Comparison of ENCODE assay signal across 19 cellular contexts in the genomic region with DNA sequence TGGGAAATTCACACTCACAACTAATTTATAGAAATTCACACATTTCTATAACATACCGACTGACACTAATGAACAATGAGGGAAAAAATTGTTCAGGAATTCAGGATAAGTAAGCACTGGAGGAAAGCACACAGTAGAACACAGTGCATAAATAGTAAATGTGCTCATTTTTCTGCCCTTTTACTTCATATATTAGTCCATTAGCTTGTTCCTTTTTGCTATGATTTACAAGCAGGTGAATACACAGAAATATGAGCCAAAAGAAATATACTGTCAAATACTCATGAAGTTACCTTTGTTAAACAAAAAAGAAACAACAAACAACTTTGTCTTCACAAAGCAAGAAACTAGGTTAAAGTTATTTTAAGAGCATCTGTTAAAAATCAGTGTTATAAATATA. TPM values are rescaled to one million over a fixed set of nuclear protein-coding genes. Genes with fewer than 3 reads are reported as not detected.
A peak's percentile ranks its signal among the peaks of the same experiment; 100 is the strongest.
DNase-seq lines count a peak whose midpoint lies in the region; ATAC-seq, FAIRE-seq and TF ChIP-seq lines count a peak whose summit lies in the region.
"Had no signal": no experiment of that assay in that cellular context is flagged by ENCODE, and none has a peak within 500 bp of the region (broad histone marks: within the 10 kb centered on the region; RNA-seq: fewer than 3 reads in every experiment).

No MANE protein-coding gene starts in this region.

- no peaks in the 10 kb centered on the region for H3K9me3 ChIP-seq in HepG2 (ENCODE audit: low read length)
- H3K9me3 ChIP-seq in right lobe of liver, result no peaks in the 10 kb centered on the region
- no peaks in the 10 kb centered on the region for H3K9me3 ChIP-seq in PC-3 (ENCODE audit: low read length)
- H3K9me3 ChIP-seq in smooth muscle cell (replicated peaks; ENCODE audit: low read depth), result no peaks in the 10 kb centered on the region
- H3K9me3 ChIP-seq: SJSA1 had no signal

- 48% methylated on average over 1 of the region's 1 CpG for WGBS in HepG2 (ENCODE audit: low lambda C conversion rate)
- 53% methylated on average over 1 of the region's 1 CpG for WGBS in right lobe of liver (ENCODE audit: insufficient coverage, low coverage, low lambda C conversion rate, missing lambda C conversion rate)
- WGBS in smooth muscle cell (ENCODE audit: low lambda C conversion rate), result 95% methylated on average over 1 of the region's 1 CpG

- peaks cover 77% of the 10 kb centered on the region for H3K4me1 Mint-ChIP-seq in mesothelial cell of epicardium
- peaks cover 55% of the 10 kb centered on the region for H3K4me1 Mint-ChIP-seq in activated CD4-positive, alpha-beta T cell treated with anti-CD3 and anti-CD28 coated beads, Interleukin-2, amount 10 ng/mL, durations not matched to agents 24 days and 14 days

- peak overlapping the region; percentile 61 for H3K27ac Mint-ChIP-seq in mesothelial cell of epicardium
- no peak overlapping the region for H3K27ac Mint-ChIP-seq in activated CD4-positive, alpha-beta T cell treated with anti-CD3 and anti-CD28 coated beads, Interleukin-2, amount 10 ng/mL, durations not matched to agents 24 days and 14 days

- H3K4me1 ChIP-seq in HepG2 (ENCODE audit: insufficient read depth, low read length) (peaks cover 85% of the 10 kb centered on the region), right lobe of liver (peaks cover 0 to 69% (median 18%) of the 10 kb centered on the region in 4 donors), PC-3 (ENCODE audit: insufficient read depth, low read length) (peaks cover 75% of the 10 kb centered on the region), smooth muscle cell (ENCODE audit: low read depth) (peaks cover 42% of the 10 kb centered on the region)

- in situ Hi-C loops in HepG2 (cut with HindIII; ENCODE audit: extremely low pct_ligation_motif_present, low pct_unique_long_range_greater_than_20kb), result no loop called here
- in situ Hi-C loops in GM13976 (cut with MboI; ENCODE audit: low sequenced_read_pairs, unreplicated experiment), result loop anchor here (10.0 kb wide), 1 partner anchor 179 kb away; no protein-coding TSS in a partner anchor

- H3F3A ChIP-seq in PC-3 (ENCODE audit: low read length, unreplicated experiment) (no peaks in the 10 kb centered on the region), smooth muscle cell (ENCODE audit: low read depth) (no peaks in the 10 kb centered on the region)

- intact Hi-C loops in HepG2 (cut with micrococcal nuclease; ENCODE audit: unreplicated experiment) (no loop called here), right lobe of liver (cut with DNase I) (no loop called here), PC-3 (cut with micrococcal nuclease) (loop anchor here (2.0 to 10.0 kb wide), 4 partner anchors 96 to 681 kb away; no protein-coding TSS in a partner anchor)
- intact Hi-C loops in activated CD4-positive, alpha-beta T cell treated with anti-CD3 and anti-CD28 coated beads, Interleukin-2, amount 10 ng/mL, durations not matched to agents 24 days and 14 days (cut with micrococcal nuclease), result no loop called here

- no peak overlapping the region for H3K27ac ChIP-seq in HepG2 (ENCODE audit: extremely low read length, insufficient read depth, low read length)
- no peak overlapping the region for H3K27ac ChIP-seq in right lobe of liver
- peak overlapping the region; percentile 36 for H3K27ac ChIP-seq in PC-3 (ENCODE audit: low read length)
- H3K27ac ChIP-seq in smooth muscle cell (ENCODE audit: low read depth), result no peak overlapping the region
- H3K27ac ChIP-seq: SJSA1 had no signal

- H3K79me2 ChIP-seq in HepG2 (ENCODE audit: insufficient read depth, low read length) (peaks cover 100% of the 10 kb centered on the region), PC-3 (ENCODE audit: low read length) (peaks cover 100% of the 10 kb centered on the region), smooth muscle cell (ENCODE audit: low read depth) (peaks cover 100% of the 10 kb centered on the region)

- no peak for DNase-seq in HepG2 (ENCODE audit: low spot score)
- no peak for DNase-seq in right lobe of liver
- peak; percentile 37 for DNase-seq in PC-3
- DNase-seq in mesothelial cell of epicardium (ENCODE audit: low spot score in 2 of 2, unreplicated experiment in 2 of 2), result no peak
- DNase-seq in smooth muscle cell (lab: John Stamatoyannopoulos, UW; ENCODE audit: unreplicated experiment), result no peak
- DNase-seq in GM13976 (ENCODE audit: low spot score), result no peak
- DNase-seq in activated CD4-positive, alpha-beta T cell treated with anti-CD3 and anti-CD28 coated beads, Interleukin-2, amount 10 ng/mL, durations not matched to agents 24 days and 14 days, result no peak
- DNase-seq: ACHN; CD8-positive, alpha-beta memory T cell; DMS 273 treated with DMSO at 0.1 percent for 48 hours; EL; NCI-H1048; NCI-H146; NCI-H2227 treated with DMSO at 0.1 percent for 48 hours; NCI-H526; NK-92 treated with Interleukin-12 subunit alpha and Interleukin-12 subunit beta, amount 100 ng/mL, for 24 hours; OCI-M1 had no signal

- TF ChIP-seq POLR2A in HepG2 (IDR thresholded peaks at IDR 0.05; ENCODE audit: insufficient read depth in 1 of 2, low read depth in 2 of 2, low read length in 2 of 2), result no peak
- TF ChIP-seq POLR2A in right lobe of liver (IDR thresholded peaks at IDR 0.05), result no peak

- H3K9me3 Mint-ChIP-seq in mesothelial cell of epicardium, result no peaks in the 10 kb centered on the region
- no peaks in the 10 kb centered on the region for H3K9me3 Mint-ChIP-seq in activated CD4-positive, alpha-beta T cell treated with anti-CD3 and anti-CD28 coated beads, Interleukin-2, amount 10 ng/mL, durations not matched to agents 24 days and 14 days
- H3K9me3 Mint-ChIP-seq: CD8-positive, alpha-beta memory T cell had no signal

- H3K36me3 ChIP-seq in HepG2 (replicated peaks in 1 of 2; ENCODE audit: control insufficient read depth in 1 of 2, insufficient read depth in 2 of 2, low read length in 2 of 2), result no peaks in the 10 kb centered on the region; a peak in 1 of 5 replicates
- H3K36me3 ChIP-seq in right lobe of liver, result no peaks in the 10 kb centered on the region
- no peaks in the 10 kb centered on the region for H3K36me3 ChIP-seq in PC-3 (ENCODE audit: low read depth, low read length)
- no peaks in the 10 kb centered on the region for H3K36me3 ChIP-seq in smooth muscle cell (ENCODE audit: low read depth)
- H3K36me3 ChIP-seq: SJSA1 had no signal

- ATAC-seq in HepG2 (no peak), right lobe of liver (no peak), PC-3 (peak; percentile 53)

- TF ChIP-seq CTCF in HepG2 (CRISPR knock-in tag; IDR thresholded peaks at IDR 0.05) (no peak), right lobe of liver (IDR thresholded peaks at IDR 0.05) (no peak), PC-3 (conservative IDR thresholded peaks at IDR 0.05; ENCODE audit: low read depth, low read length) (no peak), mesothelial cell of epicardium (IDR thresholded peaks at IDR 0.05; ENCODE audit: unreplicated experiment) (no peak), smooth muscle cell (IDR thresholded peaks at IDR 0.05; ENCODE audit: borderline replicate concordance, insufficient read depth, poor library complexity, severe bottlenecking) (no peak), GM13976 (IDR thresholded peaks at IDR 0.05; ENCODE audit: borderline replicate concordance, control extremely low read depth, extremely low read depth, insufficient read depth, missing control alignments) (no peak)

- no peak overlapping the region for H3K4me3 Mint-ChIP-seq in mesothelial cell of epicardium
- H3K4me3 Mint-ChIP-seq in activated CD4-positive, alpha-beta T cell treated with anti-CD3 and anti-CD28 coated beads, Interleukin-2, amount 10 ng/mL, durations not matched to agents 24 days and 14 days, result no peak overlapping the region

- H3K27me3 Mint-ChIP-seq in mesothelial cell of epicardium (ENCODE audit: low read depth), result no peaks in the 10 kb centered on the region
- no peaks in the 10 kb centered on the region for H3K27me3 Mint-ChIP-seq in activated CD4-positive, alpha-beta T cell treated with anti-CD3 and anti-CD28 coated beads, Interleukin-2, amount 10 ng/mL, durations not matched to agents 24 days and 14 days
- H3K27me3 Mint-ChIP-seq: CD8-positive, alpha-beta memory T cell had no signal

- no peak for TF ChIP-seq EP300 in HepG2 (IDR thresholded peaks at IDR 0.05; ENCODE audit: low read depth in 2 of 2, low read length in 2 of 2)
- TF ChIP-seq EP300 in HepG2 (CRISPR knock-in tag; IDR thresholded peaks at IDR 0.05; ENCODE audit: borderline replicate concordance), result no peak

- no TSS peak for BruUV-seq in HepG2 (replicated peaks; lab: Mats Ljungman, UMichigan)
- BruUV-seq in PC-3 (replicated peaks; lab: Mats Ljungman, UMichigan), result no TSS peak

- H3K27me3 ChIP-seq in HepG2 (ENCODE audit: control insufficient read depth in 1 of 2, insufficient read depth in 2 of 2, low read length in 2 of 2) (no peaks in the 10 kb centered on the region; a peak in 1 of 5 replicates), right lobe of liver (no peaks in the 10 kb centered on the region), PC-3 (ENCODE audit: low read length) (no peaks in the 10 kb centered on the region), smooth muscle cell (ENCODE audit: low read depth) (no peaks in the 10 kb centered on the region)
- H3K27me3 ChIP-seq: SJSA1 had no signal

- no peak for TF ChIP-seq RAD21 in HepG2 (CRISPR knock-in tag; IDR thresholded peaks at IDR 0.05)

- CTCF ChIA-PET in HepG2 (lab: Yijun Ruan, JAX; ENCODE audit: low intra/inter-chr PET ratio, low total read pairs) (no interaction called here), PC-3 (lab: Charles Lee) (interaction anchor here (0.5 to 1.0 kb wide), 3 partner anchors 189 to 500 kb away, joined by 3 to 8 read pairs (median 4); no protein-coding TSS in a partner anchor)

- 0 out of 2 replicates have a peak overlapping the region, but pooled peaks have one; percentile 3 for H3K4me2 ChIP-seq in HepG2 (ENCODE audit: low read depth, low read length)
- H3K4me2 ChIP-seq in PC-3 (ENCODE audit: low read length), result peak overlapping the region; percentile 83
- no peak overlapping the region for H3K4me2 ChIP-seq in smooth muscle cell

- FAIRE-seq in HepG2 (lab: Jason Lieb, UNC), result no peak
- FAIRE-seq: HTR-8/SVneo had no signal

- POLR2A ChIA-PET in HepG2 (lab: Yijun Ruan, JAX), result interaction anchor here (2.6 kb wide), 1 partner anchor 12 kb away, joined by 11 read pairs; the partner anchor contains the start of gene NRIP1
- POLR2A ChIA-PET in PC-3 (lab: Charles Lee; ENCODE audit: unreplicated experiment), result interaction anchor here (0.7 kb wide), 1 partner anchor 447 kb away, joined by 5 read pairs; no protein-coding TSS in a partner anchor

- no peak overlapping the region for H3K9ac ChIP-seq in HepG2 (ENCODE audit: insufficient read depth, low read depth, low read length)
- peak overlapping the region; percentile 39; the same call in 1 of the 2 replicates for H3K9ac ChIP-seq in PC-3 (ENCODE audit: low read length)
- no peak overlapping the region for H3K9ac ChIP-seq in smooth muscle cell (ENCODE audit: low read depth)

- H2AFZ ChIP-seq in HepG2 (ENCODE audit: low read length) (no peak overlapping the region), PC-3 (ENCODE audit: low read length) (no peak overlapping the region), smooth muscle cell (ENCODE audit: low read depth) (no peak overlapping the region)

- no peak overlapping the region for H3K4me3 ChIP-seq in HepG2 (replicated peaks in 1 of 3; ENCODE audit: insufficient read depth in 1 of 3, low read depth in 2 of 3, low read length in 3 of 3)
- H3K4me3 ChIP-seq in right lobe of liver, result no peak overlapping the region
- H3K4me3 ChIP-seq in PC-3 (ENCODE audit: low read length), result peak overlapping the region; percentile 59
- H3K4me3 ChIP-seq in smooth muscle cell, result no peak overlapping the region
- H3K4me3 ChIP-seq: SJSA1 had no signal

- no peaks in the 10 kb centered on the region for H3K9me2 ChIP-seq in PC-3 (replicated peaks; ENCODE audit: low read length)

- peaks cover 100% of the 10 kb centered on the region for H4K20me1 ChIP-seq in HepG2 (ENCODE audit: insufficient read depth, low read length)
- peaks cover 78% of the 10 kb centered on the region for H4K20me1 ChIP-seq in PC-3 (ENCODE audit: low read length)
- H4K20me1 ChIP-seq in smooth muscle cell (ENCODE audit: low read depth), result peaks cover 100% of the 10 kb centered on the region

- H3K36me3 Mint-ChIP-seq in mesothelial cell of epicardium, result no peaks in the 10 kb centered on the region
- no peaks in the 10 kb centered on the region for H3K36me3 Mint-ChIP-seq in activated CD4-positive, alpha-beta T cell treated with anti-CD3 and anti-CD28 coated beads, Interleukin-2, amount 10 ng/mL, durations not matched to agents 24 days and 14 days (ENCODE audit: low read depth)
- H3K36me3 Mint-ChIP-seq: CD8-positive, alpha-beta memory T cell had no signal

RNA-seq across cellular contexts. Expression of gene NRIP1, which starts 11.3 kb away (rescaled TPM):
- total RNA-seq in HepG2 (2016; rRNA removed; fragmentation: Illumina TruSeq; extraction: Trizol) (69.0 and 99.0 TPM in 2 replicates), right lobe of liver (10 to 100 TPM; 15.4 to 34.0 (median 21.5) TPM), PC-3 (2014; rRNA removed) (68.0 and 69.2 TPM in 2 replicates), mesothelial cell of epicardium (86.4 to 104 TPM (median 92.8 TPM) in 3 replicates), smooth muscle cell (26.0 and 27.9 TPM in 2 replicates)
- 27.6 and 36.4 TPM in 2 replicates for total RNA-seq in HepG2 (2016; cell fraction: cytosol; rRNA removed; fragmentation: Illumina TruSeq; extraction: Trizol; ENCODE audit: low read depth)
- total RNA-seq in HepG2 (2016; cell fraction: insoluble cytoplasmic fraction; rRNA removed; fragmentation: Illumina TruSeq; extraction: Trizol), result 66.8 and 94.5 TPM in 2 replicates
- total RNA-seq in HepG2 (2016; cell fraction: membrane; rRNA removed; fragmentation: Illumina TruSeq; extraction: Trizol), result 25.1 and 28.0 TPM in 2 replicates
- total RNA-seq in HepG2 (2016; cell fraction: nucleus; rRNA removed; fragmentation: Illumina TruSeq; extraction: Trizol), result 94.9 and 106 TPM in 2 replicates
- polyA plus RNA-seq in HepG2 (2011; rRNA removed) (18.1 and 21.0 TPM in 2 replicates), smooth muscle cell (5.1 and 11.0 TPM in 2 replicates)
- polyA plus RNA-seq in HepG2 (2011; cell fraction: cytosol; rRNA removed), result 7.6 and 13.3 TPM in 2 replicates
- 13.9 and 17.0 TPM in 2 replicates for polyA plus RNA-seq in HepG2 (2011; cell fraction: nucleus; rRNA removed)
- 28.1 and 32.1 TPM in 2 replicates for polyA plus RNA-seq in HepG2 (2012)
- polyA plus RNA-seq in HepG2 (2016; cell fraction: cytosol; fragmentation: Illumina TruSeq; extraction: Trizol; ENCODE audit: low read depth), result 1.1 and 1.3 TPM in 2 replicates
- polyA plus RNA-seq in HepG2 (2016; cell fraction: insoluble cytoplasmic fraction; fragmentation: Illumina TruSeq; extraction: Trizol; ENCODE audit: low read depth), result 40.5 and 44.9 TPM in 2 replicates
- 4.3 and 4.9 TPM in 2 replicates for polyA plus RNA-seq in HepG2 (2016; cell fraction: membrane; fragmentation: Illumina TruSeq; extraction: Trizol; ENCODE audit: low read depth)
- 46.0 and 49.0 TPM in 2 replicates for polyA plus RNA-seq in HepG2 (2016; cell fraction: nucleus; fragmentation: Illumina TruSeq; extraction: Trizol; ENCODE audit: insufficient read depth, low read depth)
- polyA minus RNA-seq in HepG2 (2011; rRNA and poly(A)+ RNA removed; ENCODE audit: low replicate concordance), result 5.6 and 32.4 TPM in 2 replicates
- polyA minus RNA-seq in HepG2 (2011; cell fraction: cytosol; rRNA and poly(A)+ RNA removed), result 42.3 and 56.3 TPM in 2 replicates
- 188 and 226 TPM in 2 replicates for polyA minus RNA-seq in HepG2 (2011; cell fraction: nucleus; rRNA and poly(A)+ RNA removed)
- total RNA-seq in activated CD4-positive, alpha-beta T cell treated with anti-CD3 and anti-CD28 coated beads, Interleukin-2, amount 10 ng/mL, durations not matched to agents 24 days and 14 days, result 10.1 and 10.2 TPM in 2 replicates
